In genomic region chr12:118850244-118850825, GRCh38 we compare ENCODE assay signal across 9 cellular contexts.
DNase-seq lines count a peak whose midpoint lies in the region; ATAC-seq and TF ChIP-seq lines count a peak whose summit lies in the region.
"Had no signal": no experiment of that assay in that cellular context is flagged by ENCODE, and none has a peak within 500 bp of the region (broad histone marks: within the 10 kb centered on the region; RNA-seq: fewer than 3 reads in every experiment).

No MANE protein-coding gene starts in this region.

- CTCF ChIA-PET in SK-N-SH (lab: Yijun Ruan, JAX), result interaction anchor here (0.9 to 1.0 kb wide), 4 partner anchors 18 to 132 kb away, joined by 3 to 5 read pairs (median 3); no protein-coding TSS in a partner anchor

- no peak for TF ChIP-seq RAD21 in SK-N-SH (IDR thresholded peaks at IDR 0.05; ENCODE audit: low read length)

- H3K27me3 Mint-ChIP-seq in nephron progenitor cell (ENCODE audit: low read depth, poor library complexity), result peaks cover 33% of the 10 kb centered on the region

- H4K20me1 ChIP-seq in SK-N-SH (ENCODE audit: insufficient read depth), result no peaks in the 10 kb centered on the region
- H4K20me1 ChIP-seq in Karpas-422 (ENCODE audit: insufficient read depth, low read depth, low read length), result no peaks in the 10 kb centered on the region

- H2AFZ ChIP-seq in SK-N-SH (ENCODE audit: low read depth) (no peak overlapping the region), Karpas-422 (ENCODE audit: low read length) (no peak overlapping the region)

- H3K4me1 ChIP-seq in SK-N-SH (ENCODE audit: control insufficient read depth in 1 of 2, insufficient read depth in 2 of 2, low read depth in 1 of 2, low read length in 1 of 2) (no peaks in the 10 kb centered on the region), Karpas-422 (ENCODE audit: low read length) (no peaks in the 10 kb centered on the region)

- H3K27me3 ChIP-seq in SK-N-SH (ENCODE audit: insufficient read depth) (no peaks in the 10 kb centered on the region), Karpas-422 (ENCODE audit: low read length) (no peaks in the 10 kb centered on the region)

- H3K79me2 ChIP-seq in SK-N-SH (ENCODE audit: insufficient read depth) (no peaks in the 10 kb centered on the region), Karpas-422 (ENCODE audit: low read length) (no peaks in the 10 kb centered on the region)

- TF ChIP-seq CTCF in SK-N-SH (IDR thresholded peaks at IDR 0.05), result peak; percentile 45
- peak; percentile 38 for TF ChIP-seq CTCF in astrocyte of the spinal cord (IDR thresholded peaks at IDR 0.05; ENCODE audit: low read depth, low read length)
- TF ChIP-seq CTCF in nephron progenitor cell (IDR thresholded peaks at IDR 0.05), result peak; percentile 78

- WGBS in SK-N-SH (ENCODE audit: low lambda C conversion rate), result 46% methylated on average over 7 of the region's 7 CpGs

- H3K36me3 Mint-ChIP-seq in nephron progenitor cell (ENCODE audit: low read depth), result no peaks in the 10 kb centered on the region

- H3F3A ChIP-seq in SK-N-SH (replicated peaks; ENCODE audit: insufficient read depth), result no peaks in the 10 kb centered on the region

- H3K9me2 ChIP-seq in SK-N-SH (no peaks in the 10 kb centered on the region), Karpas-422 (replicated peaks; ENCODE audit: insufficient read depth, low read length) (no peaks in the 10 kb centered on the region)

- DNase-seq in SK-N-SH, result peak; percentile 16
- peak; percentile 70 for DNase-seq in Karpas-422
- no peak for DNase-seq in astrocyte of the spinal cord (ENCODE audit: low read depth, low spot score)
- peak; percentile 63 for DNase-seq in nephron progenitor cell
- DNase-seq in NCI-H2029 treated with DMSO at 0.1 percent for 48 hours (lab: John Stamatoyannopoulos, UW), result no peak
- no peak for DNase-seq in inferior parietal cortex (ENCODE audit: extremely low spot score)
- DNase-seq: IMR-90 had no signal

- H3K9me3 Mint-ChIP-seq in nephron progenitor cell, result no peaks in the 10 kb centered on the region

- in situ Hi-C loops in astrocyte of the spinal cord (cut with HindIII; ENCODE audit: low sequenced_read_pairs), result no loop called here

- no peak for TF ChIP-seq EP300 in SK-N-SH (IDR thresholded peaks at IDR 0.05; ENCODE audit: borderline replicate concordance in 1 of 2, low read depth in 1 of 2, low read length in 1 of 2)

- H3K9me3 ChIP-seq in SK-N-SH (no peaks in the 10 kb centered on the region), Karpas-422 (ENCODE audit: low read length) (no peaks in the 10 kb centered on the region)

- no peaks in the 10 kb centered on the region for H3K4me1 Mint-ChIP-seq in nephron progenitor cell

- H3K9ac ChIP-seq in SK-N-SH, result no peak overlapping the region
- no peak overlapping the region for H3K9ac ChIP-seq in Karpas-422 (ENCODE audit: low read length)

- H3K4me2 ChIP-seq in SK-N-SH, result no peak overlapping the region
- no peak overlapping the region for H3K4me2 ChIP-seq in Karpas-422 (ENCODE audit: low read depth, low read length, poor library complexity, severe bottlenecking)

- no peak overlapping the region for H3K4me3 Mint-ChIP-seq in nephron progenitor cell

- POLR2A ChIA-PET in SK-N-SH (lab: Yijun Ruan, JAX), result no interaction called here

- no peak overlapping the region for H3K27ac Mint-ChIP-seq in nephron progenitor cell

- H3K4me3 ChIP-seq in SK-N-SH (ENCODE audit: low read depth in 2 of 2, low read length in 1 of 2), result peak overlapping the region in 1 of 2 experiments; percentile 39; a peak in 1 of 4 replicates
- H3K4me3 ChIP-seq in Karpas-422 (ENCODE audit: low read length), result no peak overlapping the region
- no peak overlapping the region for H3K4me3 ChIP-seq in astrocyte of the spinal cord (ENCODE audit: low read depth, low read length)

- no peaks in the 10 kb centered on the region for H3K36me3 ChIP-seq in SK-N-SH (replicated peaks in 1 of 2; ENCODE audit: control insufficient read depth in 1 of 2, insufficient read depth in 2 of 2, low read length in 1 of 2)
- H3K36me3 ChIP-seq in Karpas-422 (ENCODE audit: insufficient read depth, low read length), result no peaks in the 10 kb centered on the region

- no peak overlapping the region for H3K27ac ChIP-seq in SK-N-SH (ENCODE audit: low read depth in 2 of 2, low read length in 1 of 2)
- no peak overlapping the region for H3K27ac ChIP-seq in Karpas-422 (ENCODE audit: low read length)

- ATAC-seq in SK-N-SH treated with all-trans-retinoic acid at 6 μM for 48 hours (no peak), HG03045 (IDR thresholded peaks at IDR 0.05; ENCODE audit: unreplicated experiment) (no peak)

TF ChIP-seq in SK-N-SH, 30 proteins besides CTCF, POLR2A, EP300 and RAD21:
- TF ChIP-seq SMC3 (IDR thresholded peaks at IDR 0.05; ENCODE audit: low read depth, low read length), result no peak

TF ChIP-seq in SK-N-SH treated with all-trans-retinoic acid at 6 μM for 48 hours, 23 proteins besides CTCF, POLR2A, EP300 and RAD21:
- no peak for TF ChIP-seq BACH2 (CRISPR knock-in tag; IDR thresholded peaks at IDR 0.05; ENCODE audit: borderline replicate concordance)
- no peak for TF ChIP-seq RARB (CRISPR knock-in tag; IDR thresholded peaks at IDR 0.05)
- TF ChIP-seq TCF4 (CRISPR knock-in tag; IDR thresholded peaks at IDR 0.05; ENCODE audit: borderline replicate concordance), result no peak
- no peak for TF ChIP-seq ZFP30 (CRISPR knock-in tag; IDR thresholded peaks at IDR 0.05)
- TF ChIP-seq SNAI2 (CRISPR knock-in tag; IDR thresholded peaks at IDR 0.05), result no peak
- no peak for TF ChIP-seq OSR1 (CRISPR knock-in tag; IDR thresholded peaks at IDR 0.05)
- no peak for TF ChIP-seq PPARA (CRISPR knock-in tag; IDR thresholded peaks at IDR 0.05; ENCODE audit: borderline replicate concordance)

Comparison
In these comparisons a context has a peak if more than half of its experiments do, and no peak if none do; other contexts are left out.
1. DNase-seq: peak in SK-N-SH (single experiment), Karpas-422 (single experiment) and nephron progenitor cell (single experiment); none in astrocyte of the spinal cord (single experiment), NCI-H2029 treated with DMSO at 0.1 percent for 48 hours (single experiment) and inferior parietal cortex (single experiment).
2. Peak in every context shown above with its lines, with median percentiles within 50 percentile points of each other: CTCF ChIP-seq.